In the genomic region with DNA sequence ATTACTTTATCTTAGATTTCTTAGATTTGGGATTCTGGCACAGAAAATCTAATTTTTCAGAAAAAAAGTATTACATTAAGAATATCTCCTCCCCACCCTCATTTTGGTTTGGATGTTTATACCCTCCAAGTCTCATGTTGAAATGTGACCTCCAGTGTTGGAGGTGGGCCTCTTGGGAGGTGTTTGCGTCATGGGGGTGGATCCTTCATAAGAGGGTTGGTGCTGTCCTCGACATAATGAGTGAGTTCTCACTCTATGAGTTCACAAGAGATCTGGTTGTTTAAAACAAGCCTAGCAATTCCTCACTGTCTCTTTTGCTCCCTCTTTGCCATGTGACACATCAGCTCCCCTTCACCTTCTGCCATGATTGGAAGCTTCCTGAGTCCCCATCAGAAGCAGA, we compare ENCODE assay signal across 15 cellular contexts. TPM values are rescaled to one million over a fixed set of nuclear protein-coding genes. Genes with fewer than 3 reads are reported as not detected.
A peak's percentile ranks its signal among the peaks of the same experiment; 100 is the strongest.
DNase-seq lines count a peak whose midpoint lies in the region; ATAC-seq and TF ChIP-seq lines count a peak whose summit lies in the region.
"Had no signal": no experiment of that assay in that cellular context is flagged by ENCODE, and none has a peak within 500 bp of the region (broad histone marks: within the 10 kb centered on the region; RNA-seq: fewer than 3 reads in every experiment).

No MANE protein-coding gene starts in this region.

- 70 to 88% (median 85%) methylated on average over 2 of the region's 2 CpGs for WGBS in heart left ventricle, 4 donors
- WGBS in right cardiac atrium = 77% methylated on average over 2 of the region's 2 CpGs

- DNase-seq in heart left ventricle = peak in 3 of 5 donors; percentile 25 to 66 (median 65)
- DNase-seq in right cardiac atrium = no peak
- DNase-seq in fibroblast of gingiva (ENCODE audit: low read depth) = peak; percentile 85
- peak; percentile 34 for DNase-seq in myocyte (ENCODE audit: low read depth)
- DNase-seq in coronary artery (ENCODE audit: low spot score) = no peak
- no peak for DNase-seq in mucosa of gallbladder (ENCODE audit: low spot score)
- DNase-seq in activated CD4-positive, alpha-beta T cell treated with anti-CD3 and anti-CD28 coated beads, Interleukin-2, amount 50 U/mL, for 48 hours = no peak
- DNase-seq: activated CD8-positive, alpha-beta T cell treated with anti-CD3 and anti-CD28 coated beads for 36 hours; aorta; Calu3; NCI-H1092 treated with DMSO at 0.1 percent for 48 hours; stimulated activated CD4-positive, alpha-beta T cell treated with anti-CD3 and anti-CD28 coated beads, Interleukin-1b, Interleukin-23, amount 100 ng/mL, for 48 hours; upper lobe of left lung had no signal

- H3K4me1 ChIP-seq in heart left ventricle (peaks cover 0 to 9% (median 0%) of the 10 kb centered on the region in 12 donors), right cardiac atrium (ENCODE audit: control insufficient read depth, insufficient read depth, low read length) (no peaks in the 10 kb centered on the region)
- H3K4me1 ChIP-seq: upper lobe of left lung had no signal

- peak; percentile 33 to 89 (median 64) for ATAC-seq in heart left ventricle
- ATAC-seq in right cardiac atrium = no peak
- ATAC-seq in GM18502 (IDR thresholded peaks at IDR 0.05; ENCODE audit: poor library complexity, unreplicated experiment) = no peak
- ATAC-seq: A549 had no signal

- TF ChIP-seq POLR2A in heart left ventricle (IDR thresholded peaks at IDR 0.05) = no peak

- H3K27me3 ChIP-seq in heart left ventricle (no peaks in the 10 kb centered on the region), right cardiac atrium (ENCODE audit: control insufficient read depth, insufficient read depth) (no peaks in the 10 kb centered on the region)
- H3K27me3 ChIP-seq: upper lobe of left lung had no signal

- H3K4me3 ChIP-seq in heart left ventricle (no peak overlapping the region), right cardiac atrium (ENCODE audit: low read length) (no peak overlapping the region), coronary artery (no peak overlapping the region)
- H3K4me3 ChIP-seq: A549, upper lobe of left lung had no signal

- no peaks in the 10 kb centered on the region for H3K36me3 ChIP-seq in heart left ventricle
- H3K36me3 ChIP-seq: upper lobe of left lung had no signal

- H3K27ac ChIP-seq in heart left ventricle (peak overlapping the region in 7 of 12 donors; percentile 10 to 73 (median 40)), right cardiac atrium (ENCODE audit: low read length) (no peak overlapping the region), coronary artery (no peak overlapping the region)
- H3K27ac ChIP-seq: A549, upper lobe of left lung had no signal

- peaks cover 0 to 7% (median 5%) of the 10 kb centered on the region in 12 donors for H3K9me3 ChIP-seq in heart left ventricle
- no peaks in the 10 kb centered on the region for H3K9me3 ChIP-seq in right cardiac atrium (ENCODE audit: control insufficient read depth, low read length)

- no peak for TF ChIP-seq CTCF in heart left ventricle (IDR thresholded peaks at IDR 0.05)
- no peak for TF ChIP-seq CTCF in coronary artery (IDR thresholded peaks at IDR 0.05)

- intact Hi-C loops in heart left ventricle (cut with DNase I) (loop anchor here in 1 of 10 donors (5.0 kb wide), 1 partner anchor 41 kb away; no protein-coding TSS in a partner anchor), right cardiac atrium (cut with DNase I) (no loop called here)

RNA-seq across cellular contexts. Expression of gene WWTR1, which starts 45.6 kb away (rescaled TPM):
- 10 to 100 TPM; 32.5 to 71.7 (median 41.2) TPM for total RNA-seq in heart left ventricle
- polyA plus RNA-seq in heart left ventricle = 10 to 100 TPM; 14.5 to 42.3 TPM
- total RNA-seq in right cardiac atrium = 10 to 100 TPM; 48.2 to 99.2 (median 56.9) TPM
- 23.0 TPM for polyA plus RNA-seq in right cardiac atrium
- 141 and 259 TPM in 2 replicates for total RNA-seq in myocyte
- 165 TPM for polyA plus RNA-seq in myocyte (2012)
- 82.8 TPM for total RNA-seq in mucosa of gallbladder

RNA-seq across cellular contexts. Expression of gene COMMD2, which starts 48.8 kb away (rescaled TPM):
- total RNA-seq in heart left ventricle (10 to 100 TPM in 8 of 9 donors, 1 to 10 TPM in 1; 9.9 to 25.8 (median 18.1) TPM), right cardiac atrium (10 to 100 TPM; 17.0 to 22.2 (median 19.9) TPM), myocyte (32.9 and 37.3 TPM in 2 replicates), mucosa of gallbladder (27.5 TPM)
- polyA plus RNA-seq in heart left ventricle (10 to 100 TPM in 1 of 2 donors, 1 to 10 TPM in 1; 4.5 to 17.3 TPM), right cardiac atrium (7.4 TPM)
- 26.6 TPM for polyA plus RNA-seq in myocyte (2012)

Comparison
In these comparisons a context has a peak if more than half of its experiments do, and no peak if none do; other contexts are left out.
1. ATAC-seq: peak in heart left ventricle (4 of 4); none in right cardiac atrium (0 of 2) and GM18502 (single experiment).
2. DNase-seq: peak in heart left ventricle (3 of 5), fibroblast of gingiva (single experiment) and myocyte (single experiment); none in right cardiac atrium (0 of 3), coronary artery (single experiment), mucosa of gallbladder (single experiment) and activated CD4-positive, alpha-beta T cell treated with anti-CD3 and anti-CD28 coated beads, Interleukin-2, amount 50 U/mL, for 48 hours (0 of 2).
3. H3K27ac ChIP-seq: peak in heart left ventricle (7 of 12); none in right cardiac atrium (single experiment) and coronary artery (0 of 2).